Comparison of ENCODE assay signal across 22 cellular contexts in genomic region chr22:27262371-27262770, GRCh38.
"Had no signal": no experiment of that assay in that cellular context is flagged by ENCODE, and none has a peak within 500 bp of the region (broad histone marks: within the 10 kb centered on the region; RNA-seq: fewer than 3 reads in every experiment).

No MANE protein-coding gene starts in this region.

- H3K4me3 Mint-ChIP-seq: activated B cell treated with CpG ODN at 0.5 μM for 24 hours; activated CD4-positive, alpha-beta T cell treated with anti-CD3 and anti-CD28 coated beads for 36 hours; activated naive CD4-positive, alpha-beta T cell treated with anti-CD3 and anti-CD28 coated beads, Interleukin-2, amount 10 ng/mL, durations not matched to agents 7 days and 5 days; central memory CD8-positive, alpha-beta T cell; stimulated activated naive B cell treated with anti-CD40 and anti-IgM and Interleukin-4, amounts not matched to agents 10 μg/mL and 1 μg/mL and 100 μg/mL, for 72 hours; T-cell had no signal

- H3K36me3 Mint-ChIP-seq: activated naive CD4-positive, alpha-beta T cell treated with anti-CD3 and anti-CD28 coated beads, Interleukin-2, amount 10 ng/mL, durations not matched to agents 7 days and 5 days; stimulated activated naive B cell treated with anti-CD40 and anti-IgM and Interleukin-4, amounts not matched to agents 10 μg/mL and 1 μg/mL and 100 μg/mL, for 72 hours; T-cell had no signal

- DNase-seq: activated B cell treated with CpG ODN at 0.5 μM for 24 hours; activated CD4-positive, alpha-beta T cell treated with anti-CD3 and anti-CD28 coated beads for 36 hours; activated CD4-positive, alpha-beta T cell treated with anti-CD3 and anti-CD28 coated beads, Interleukin-2, amount 50 U/mL, for 4 hours; activated effector memory CD4-positive, alpha-beta T cell treated with Interleukin-2 at 50 U/mL for 16 hours; activated naive CD4-positive, alpha-beta T cell treated with anti-CD3 and anti-CD28 coated beads, Interleukin-2, amount 10 ng/mL, durations not matched to agents 7 days and 5 days; activated T-cell treated with anti-CD3 and anti-CD28 coated beads for 4 hours; amniotic stem cell; dermis blood vessel endothelial cell; effector CD4-positive, alpha-beta T cell; foreskin keratinocyte; heart right ventricle; left ventricle myocardium inferior; posterior cingulate gyrus; right cardiac atrium; stimulated activated CD4-positive, alpha-beta T cell treated with anti-CD3 and anti-CD28 coated beads, Interleukin-15, amount 100 ng/mL, for 24 hours; stimulated activated CD4-positive, alpha-beta T cell treated with anti-CD3 and anti-CD28 coated beads, Interleukin-2, amount 100 ng/mL, for 24 hours; stimulated activated naive B cell treated with anti-CD40 and anti-IgM and Interleukin-4, amounts not matched to agents 10 μg/mL and 1 μg/mL and 100 μg/mL, for 72 hours; stomach; T-cell; thyroid gland; upper lobe of right lung had no signal

- H3K27me3 Mint-ChIP-seq: activated naive CD4-positive, alpha-beta T cell treated with anti-CD3 and anti-CD28 coated beads, Interleukin-2, amount 10 ng/mL, durations not matched to agents 7 days and 5 days had no signal

- ATAC-seq: activated CD4-positive, alpha-beta T cell treated with anti-CD3 and anti-CD28 coated beads for 36 hours; foreskin keratinocyte; heart right ventricle; right cardiac atrium; stimulated activated naive B cell treated with anti-CD40 and anti-IgM and Interleukin-4, amounts not matched to agents 10 μg/mL and 1 μg/mL and 100 μg/mL, for 72 hours; T-cell; upper lobe of right lung had no signal

- H3K4me1 Mint-ChIP-seq: activated B cell treated with CpG ODN at 0.5 μM for 24 hours; activated CD4-positive, alpha-beta T cell treated with anti-CD3 and anti-CD28 coated beads for 36 hours; activated naive CD4-positive, alpha-beta T cell treated with anti-CD3 and anti-CD28 coated beads, Interleukin-2, amount 10 ng/mL, durations not matched to agents 7 days and 5 days; central memory CD8-positive, alpha-beta T cell; stimulated activated naive B cell treated with anti-CD40 and anti-IgM and Interleukin-4, amounts not matched to agents 10 μg/mL and 1 μg/mL and 100 μg/mL, for 72 hours; T-cell had no signal

- H3K9me3 Mint-ChIP-seq: activated naive CD4-positive, alpha-beta T cell treated with anti-CD3 and anti-CD28 coated beads, Interleukin-2, amount 10 ng/mL, durations not matched to agents 7 days and 5 days had no signal

- H3K27ac Mint-ChIP-seq: activated B cell treated with CpG ODN at 0.5 μM for 24 hours; activated CD4-positive, alpha-beta T cell treated with anti-CD3 and anti-CD28 coated beads for 36 hours; activated naive CD4-positive, alpha-beta T cell treated with anti-CD3 and anti-CD28 coated beads, Interleukin-2, amount 10 ng/mL, durations not matched to agents 7 days and 5 days; stimulated activated naive B cell treated with anti-CD40 and anti-IgM and Interleukin-4, amounts not matched to agents 10 μg/mL and 1 μg/mL and 100 μg/mL, for 72 hours; T-cell had no signal
